Comparison of ENCODE assay signal across 17 cellular contexts in genomic region chr1:243963566-243963965, GRCh38.
"Had no signal": no experiment of that assay in that cellular context is flagged by ENCODE, and none has a peak within 500 bp of the region (broad histone marks: within the 10 kb centered on the region; RNA-seq: fewer than 3 reads in every experiment).

No MANE protein-coding gene starts in this region.

- H3K9me3 Mint-ChIP-seq: activated T-helper 17 cell treated with anti-CD3 and anti-CD28 coated beads, Interleukin-2, amount 50 U/mL, for 72 hours; effector memory CD8-positive, alpha-beta T cell; naive thymus-derived CD8-positive, alpha-beta T cell; stimulated activated effector memory CD8-positive, alpha-beta T cell treated with anti-CD3 and anti-CD28 coated beads, Interleukin-12 subunit alpha, Interleukin-12 subunit beta, amount 100 ng/mL, for 72 hours had no signal

- H3K4me3 Mint-ChIP-seq: activated T-helper 17 cell treated with anti-CD3 and anti-CD28 coated beads, Interleukin-2, amount 50 U/mL, for 72 hours; effector memory CD8-positive, alpha-beta T cell; naive thymus-derived CD8-positive, alpha-beta T cell; stimulated activated effector memory CD8-positive, alpha-beta T cell treated with anti-CD3 and anti-CD28 coated beads, Interleukin-12 subunit alpha, Interleukin-12 subunit beta, amount 100 ng/mL, for 72 hours had no signal

- H3K36me3 ChIP-seq: pancreas, tibial artery had no signal

- H3K4me1 ChIP-seq: pancreas had no signal

- DNase-seq: activated CD4-positive, alpha-beta T cell treated with anti-CD3 and anti-CD28 coated beads for 1 hour; activated CD4-positive, alpha-beta T cell treated with anti-CD3 and anti-CD28 coated beads, Interleukin-2, amount 50 U/mL, for 48 hours; activated naive CD4-positive, alpha-beta T cell treated with Interleukin-2 at 50 U/mL for 16 hours; aorta; dermis blood vessel endothelial cell; effector memory CD8-positive, alpha-beta T cell; mucosa of descending colon; naive thymus-derived CD8-positive, alpha-beta T cell; pancreas; stimulated activated CD4-positive, alpha-beta T cell treated with anti-CD3 and anti-CD28 coated beads, Interleukin-12 subunit alpha, Interleukin-12 subunit beta, amount 100 ng/mL, for 4 hours; T-helper 9 cell; tibial artery had no signal

- H3K9me3 ChIP-seq: mucosa of descending colon, tibial artery had no signal

- H3K4me3 ChIP-seq: hepatocyte, mucosa of descending colon, pancreas, tibial artery had no signal

- ATAC-seq: activated T-helper 17 cell treated with anti-CD3 and anti-CD28 coated beads, Interleukin-2, amount 50 U/mL, for 72 hours; effector memory CD8-positive, alpha-beta T cell; left lobe of liver; mucosa of descending colon; naive thymus-derived CD8-positive, alpha-beta T cell; pancreas; stimulated activated effector memory CD8-positive, alpha-beta T cell treated with anti-CD3 and anti-CD28 coated beads, Interleukin-12 subunit alpha, Interleukin-12 subunit beta, amount 100 ng/mL, for 72 hours had no signal

- H3K79me2 ChIP-seq: hepatocyte had no signal

- H3K27ac ChIP-seq: epithelial cell of prostate, hepatocyte, pancreas, tibial artery had no signal

- H2AFZ ChIP-seq: hepatocyte had no signal

- H3K4me2 ChIP-seq: hepatocyte had no signal

- H3K27me3 ChIP-seq: hepatocyte, pancreas had no signal

- H3K4me1 Mint-ChIP-seq: activated T-helper 17 cell treated with anti-CD3 and anti-CD28 coated beads, Interleukin-2, amount 50 U/mL, for 72 hours; naive thymus-derived CD8-positive, alpha-beta T cell; stimulated activated effector memory CD8-positive, alpha-beta T cell treated with anti-CD3 and anti-CD28 coated beads, Interleukin-12 subunit alpha, Interleukin-12 subunit beta, amount 100 ng/mL, for 72 hours had no signal

- H3K27ac Mint-ChIP-seq: activated T-helper 17 cell treated with anti-CD3 and anti-CD28 coated beads, Interleukin-2, amount 50 U/mL, for 72 hours; effector memory CD8-positive, alpha-beta T cell; naive thymus-derived CD8-positive, alpha-beta T cell; stimulated activated effector memory CD8-positive, alpha-beta T cell treated with anti-CD3 and anti-CD28 coated beads, Interleukin-12 subunit alpha, Interleukin-12 subunit beta, amount 100 ng/mL, for 72 hours had no signal

- H3K36me3 Mint-ChIP-seq: naive thymus-derived CD8-positive, alpha-beta T cell; stimulated activated effector memory CD8-positive, alpha-beta T cell treated with anti-CD3 and anti-CD28 coated beads, Interleukin-12 subunit alpha, Interleukin-12 subunit beta, amount 100 ng/mL, for 72 hours had no signal
